Comparison of ENCODE assay signal across 1 cellular context in genomic region chr9:128203024-128203841, GRCh38.
A peak's percentile ranks its signal among the peaks of the same experiment; 100 is the strongest.
TF ChIP-seq lines count a peak whose summit lies in the region.

Gene DNM1, plus strand, starts transcription at chr9:128203379. Its CDS starts 92 bp downstream, at chr9:128203471.

TF ChIP-seq in K562, 482 proteins besides CTCF, POLR2A, EP300 and RAD21 (continued from another document and continues in another):
- TF ChIP-seq RERE (CRISPR knock-in tag; IDR thresholded peaks at IDR 0.05; ENCODE audit: borderline replicate concordance) = no peak
- TF ChIP-seq ZNF24 (IDR thresholded peaks at IDR 0.05) = peak; percentile 71; the same call in 1 of the 2 replicates
- 0 out of 2 replicates have a peak, but pooled peaks have one; percentile 60 for TF ChIP-seq ZBTB26 (CRISPR knock-in tag; IDR thresholded peaks at IDR 0.05)
- no peak for TF ChIP-seq CREBBP (IDR thresholded peaks at IDR 0.05; ENCODE audit: low read depth, low read length)
- no peak for TF ChIP-seq BRCA1 (IDR thresholded peaks at IDR 0.05)
- TF ChIP-seq BRCA1 (CRISPR knock-in tag; IDR thresholded peaks at IDR 0.05) = no peak
- 0 out of 2 replicates have a peak, but pooled peaks have one; percentile 40 for TF ChIP-seq SMAD3 (CRISPR knock-in tag; conservative IDR thresholded peaks at IDR 0.05)
- peak in 1 of 2 experiments; percentile 99; a peak in 2 of 4 replicates for TF ChIP-seq SIX5 (IDR thresholded peaks at IDR 0.05; ENCODE audit: borderline replicate concordance in 1 of 2, insufficient read depth in 1 of 2, low read depth in 1 of 2, low read length in 2 of 2)
- TF ChIP-seq HMG20A (CRISPR knock-in tag; conservative IDR thresholded peaks at IDR 0.05) = no peak
- TF ChIP-seq HDAC8 (tag; IDR thresholded peaks at IDR 0.05) = peak; percentile 87; the same call in 1 of the 2 replicates
- TF ChIP-seq TAF7 (tag; IDR thresholded peaks at IDR 0.05) = no peak
- TF ChIP-seq BACH1 (tag; IDR thresholded peaks at IDR 0.05) = no peak
- TF ChIP-seq TAF9B (IDR thresholded peaks at IDR 0.05; ENCODE audit: partially characterized antibody) = no peak
- no peak for TF ChIP-seq ZNF785 (CRISPR knock-in tag; IDR thresholded peaks at IDR 0.05)
- no peak for TF ChIP-seq KHSRP (IDR thresholded peaks at IDR 0.05)
- TF ChIP-seq ZBTB43 (CRISPR knock-in tag; IDR thresholded peaks at IDR 0.05) = no peak
- no peak for TF ChIP-seq SETDB1 (IDR thresholded peaks at IDR 0.05; ENCODE audit: low read length)
- no peak for TF ChIP-seq PRMT5 (CRISPR knock-in tag; IDR thresholded peaks at IDR 0.05)
- no peak for TF ChIP-seq ZNF696 (CRISPR knock-in tag; conservative IDR thresholded peaks at IDR 0.05)
- no peak for TF ChIP-seq CREB5 (CRISPR knock-in tag; IDR thresholded peaks at IDR 0.05)
- no peak for TF ChIP-seq SRSF3 (IDR thresholded peaks at IDR 0.05; ENCODE audit: insufficient read depth, low read length)
- TF ChIP-seq ZFP30 (CRISPR knock-in tag; IDR thresholded peaks at IDR 0.05; ENCODE audit: borderline replicate concordance) = 0 out of 2 replicates have a peak, but pooled peaks have one; percentile 15
- TF ChIP-seq IFI16 (CRISPR knock-in tag; IDR thresholded peaks at IDR 0.05) = peak; percentile 73; the same call in 1 of the 2 replicates
- TF ChIP-seq FOXM1 (IDR thresholded peaks at IDR 0.05; ENCODE audit: low read depth) = no peak
- no peak for TF ChIP-seq FOXM1 (CRISPR knock-in tag; IDR thresholded peaks at IDR 0.05; ENCODE audit: low read depth)
- no peak for TF ChIP-seq PHB2 (IDR thresholded peaks at IDR 0.05; ENCODE audit: low read depth)
- no peak for TF ChIP-seq NCOA4 (IDR thresholded peaks at IDR 0.05; ENCODE audit: partially characterized antibody)
- TF ChIP-seq TCF3 (CRISPR knock-in tag; IDR thresholded peaks at IDR 0.05) = no peak
- TF ChIP-seq KDM4B (IDR thresholded peaks at IDR 0.05; ENCODE audit: borderline replicate concordance in 2 of 2, low read depth in 1 of 2) = no peak
- TF ChIP-seq JUND (IDR thresholded peaks at IDR 0.05; ENCODE audit: borderline replicate concordance, low read depth, low read length) = peak; percentile 52; the same call in 1 of the 2 replicates
- TF ChIP-seq JUND (tag; IDR thresholded peaks at IDR 0.05; ENCODE audit: borderline replicate concordance, low read depth, low read length) = peak; percentile 48; the same call in 1 of the 3 replicates
- TF ChIP-seq MBD2 (IDR thresholded peaks at IDR 0.05; ENCODE audit: borderline replicate concordance, low read depth) = no peak
- TF ChIP-seq ZFP36 (IDR thresholded peaks at IDR 0.05; ENCODE audit: low read depth, low read length, partially characterized antibody) = peak; percentile 39
- no peak for TF ChIP-seq HEY1 (CRISPR knock-in tag; IDR thresholded peaks at IDR 0.05; ENCODE audit: borderline replicate concordance)
- TF ChIP-seq CBFB (CRISPR knock-in tag; IDR thresholded peaks at IDR 0.05) = no peak
- TF ChIP-seq ZFP91 (CRISPR knock-in tag; IDR thresholded peaks at IDR 0.05) = no peak
- TF ChIP-seq KDM5B (IDR thresholded peaks at IDR 0.05; ENCODE audit: insufficient replicate concordance, low read depth, low read length) = peak; percentile 73
- no peak for TF ChIP-seq THAP7 (CRISPR knock-in tag; IDR thresholded peaks at IDR 0.05)
- no peak for TF ChIP-seq DACH1 (IDR thresholded peaks at IDR 0.05; ENCODE audit: partially characterized antibody)
- TF ChIP-seq ZNF212 (CRISPR knock-in tag; IDR thresholded peaks at IDR 0.05) = 0 out of 2 replicates have a peak, but pooled peaks have one; percentile 34
- TF ChIP-seq HES1 (IDR thresholded peaks at IDR 0.05; ENCODE audit: low read depth) = no peak
- peak; percentile 78 for TF ChIP-seq ETS2 (tag; IDR thresholded peaks at IDR 0.05; ENCODE audit: borderline replicate concordance, poor library complexity, severe bottlenecking)
- no peak for TF ChIP-seq SUPT5H (IDR thresholded peaks at IDR 0.05)
- no peak for TF ChIP-seq TCF7 (IDR thresholded peaks at IDR 0.05; ENCODE audit: borderline replicate concordance)
- TF ChIP-seq ZNF408 (CRISPR knock-in tag; IDR thresholded peaks at IDR 0.05; ENCODE audit: low read depth) = no peak
- peak; percentile 55; the same call in 1 of the 2 replicates for TF ChIP-seq ZNF707 (CRISPR knock-in tag; conservative IDR thresholded peaks at IDR 0.05)
- no peak for TF ChIP-seq SIN3B (IDR thresholded peaks at IDR 0.05; ENCODE audit: low read depth)
- peak; percentile 80 for TF ChIP-seq U2AF1 (optimal IDR thresholded peaks at IDR 0.05; ENCODE audit: low read depth, low read length)
- TF ChIP-seq RHOXF2B (CRISPR knock-in tag; conservative IDR thresholded peaks at IDR 0.05) = no peak
- TF ChIP-seq BMI1 (IDR thresholded peaks at IDR 0.05; ENCODE audit: low read length) = no peak
- no peak for TF ChIP-seq CEBPZ (IDR thresholded peaks at IDR 0.05; ENCODE audit: borderline replicate concordance, low read depth, low read length)
- TF ChIP-seq RAD51 (IDR thresholded peaks at IDR 0.05; ENCODE audit: borderline replicate concordance, low read depth) = no peak
- TF ChIP-seq MXD1 (CRISPR knock-in tag; IDR thresholded peaks at IDR 0.05; ENCODE audit: borderline replicate concordance, poor library complexity, severe bottlenecking) = peak; percentile 59
- TF ChIP-seq ADNP (tag; IDR thresholded peaks at IDR 0.05) = no peak
- no peak for TF ChIP-seq ARID2 (IDR thresholded peaks at IDR 0.05)
- TF ChIP-seq DDX20 (tag; IDR thresholded peaks at IDR 0.05; ENCODE audit: low read depth) = no peak
- peak; percentile 41; the same call in 1 of the 2 replicates for TF ChIP-seq SPI1 (IDR thresholded peaks at IDR 0.05; ENCODE audit: borderline replicate concordance, low read depth, low read length)
- no peak for TF ChIP-seq THRAP3 (IDR thresholded peaks at IDR 0.05; ENCODE audit: borderline replicate concordance)
- TF ChIP-seq RFX7 (CRISPR knock-in tag; IDR thresholded peaks at IDR 0.05) = no peak
- TF ChIP-seq NCOR1 (IDR thresholded peaks at IDR 0.05) = no peak
